ENCODE assay signal across 18 cellular contexts in genomic region chr7:13822678-13823077, GRCh38.
DNase-seq lines count a peak whose midpoint lies in the region; ATAC-seq and TF ChIP-seq lines count a peak whose summit lies in the region.
"Had no signal": no experiment of that assay in that cellular context is flagged by ENCODE, and none has a peak within 500 bp of the region (broad histone marks: within the 10 kb centered on the region; RNA-seq: fewer than 3 reads in every experiment).

No MANE protein-coding gene starts in this region.

- H3K4me3 Mint-ChIP-seq in naive thymus-derived CD8-positive, alpha-beta T cell, result no peak overlapping the region

- H3K4me2 ChIP-seq in SK-N-SH (no peak overlapping the region), PC-9 (no peak overlapping the region)

- WGBS in SK-N-SH (ENCODE audit: low lambda C conversion rate), result 55% methylated on average over 3 of the region's 3 CpGs

- H3K4me3 ChIP-seq in SK-N-SH (ENCODE audit: low read depth in 2 of 2, low read length in 1 of 2) (no peak overlapping the region), PC-9 (no peak overlapping the region), fibroblast of mammary gland (ENCODE audit: control insufficient read depth, low read depth, low read length) (no peak overlapping the region)
- H3K4me3 ChIP-seq: BLaER1 treated with 17β-estradiol and CSF1 and Interleukin-3, amounts not matched to agents 10 nM and 100 nM; SJCRH30 had no signal

- CTCF ChIA-PET in SK-N-SH (lab: Yijun Ruan, JAX) (no interaction called here), PC-9 (lab: Charles Lee) (interaction anchor here (0.7 kb wide), 1 partner anchor 781 kb away, joined by 6 read pairs; no protein-coding TSS in a partner anchor)

- H3K9me3 ChIP-seq in SK-N-SH (no peaks in the 10 kb centered on the region), PC-9 (ENCODE audit: insufficient read depth, low read depth) (no peaks in the 10 kb centered on the region)

- no peaks in the 10 kb centered on the region for H3K36me3 Mint-ChIP-seq in naive thymus-derived CD8-positive, alpha-beta T cell

- no peak overlapping the region for H3K9ac ChIP-seq in SK-N-SH
- H3K9ac ChIP-seq: BLaER1 treated with 17β-estradiol and CSF1 and Interleukin-3, amounts not matched to agents 10 nM and 100 nM had no signal

- no peaks in the 10 kb centered on the region for H3K9me2 ChIP-seq in SK-N-SH
- H3K9me2 ChIP-seq in PC-9 (ENCODE audit: insufficient read depth), result no peaks in the 10 kb centered on the region

- H3K79me2 ChIP-seq in SK-N-SH (ENCODE audit: insufficient read depth) (no peaks in the 10 kb centered on the region), PC-9 (ENCODE audit: low read depth) (no peaks in the 10 kb centered on the region)

- H3K9me3 Mint-ChIP-seq in naive thymus-derived CD8-positive, alpha-beta T cell, result peaks cover 0 to 10% (median 2%) of the 10 kb centered on the region in 9 donors

- no peaks in the 10 kb centered on the region for H3K27me3 Mint-ChIP-seq in naive thymus-derived CD8-positive, alpha-beta T cell

- H2AFZ ChIP-seq in SK-N-SH (ENCODE audit: low read depth) (no peak overlapping the region), PC-9 (no peak overlapping the region)

- intact Hi-C loops in PC-9 (cut with micrococcal nuclease; ENCODE audit: unreplicated experiment), result no loop called here

- TF ChIP-seq EP300 in SK-N-SH (IDR thresholded peaks at IDR 0.05; ENCODE audit: borderline replicate concordance in 1 of 2, low read depth in 1 of 2, low read length in 1 of 2), result no peak

- TF ChIP-seq RAD21 in SK-N-SH (IDR thresholded peaks at IDR 0.05; ENCODE audit: low read length), result no peak

- TF ChIP-seq CTCF in SK-N-SH (IDR thresholded peaks at IDR 0.05) (no peak), PC-9 (conservative IDR thresholded peaks at IDR 0.05) (no peak), fibroblast of mammary gland (conservative IDR thresholded peaks at IDR 0.05; ENCODE audit: control insufficient read depth, insufficient read depth, low read depth, low read length) (no peak)

- no peak overlapping the region for H3K27ac Mint-ChIP-seq in naive thymus-derived CD8-positive, alpha-beta T cell

- no peak overlapping the region for H3K27ac ChIP-seq in SK-N-SH (ENCODE audit: low read depth in 2 of 2, low read length in 1 of 2)
- H3K27ac ChIP-seq in PC-9, result no peak overlapping the region
- H3K27ac ChIP-seq: 22Rv1; BLaER1 treated with 17β-estradiol and CSF1 and Interleukin-3, amounts not matched to agents 10 nM and 100 nM; SJCRH30 had no signal

- DNase-seq in SK-N-SH (no peak), PC-9 (peak; percentile 21 to 44), fibroblast of mammary gland (ENCODE audit: low read depth) (peak; percentile 37)
- no peak for DNase-seq in naive thymus-derived CD8-positive, alpha-beta T cell
- DNase-seq: EL, Karpas-422, MV-4-11, NCI-H1436, NCI-H2081, NCI-H510A treated with DMSO at 0.1 percent for 48 hours, RPMI8226, SJCRH30 had no signal

- H3K27me3 ChIP-seq in SK-N-SH (ENCODE audit: insufficient read depth) (no peaks in the 10 kb centered on the region), PC-9 (ENCODE audit: insufficient read depth, low read depth) (no peaks in the 10 kb centered on the region)
- H3K27me3 ChIP-seq: BLaER1 treated with 17β-estradiol and CSF1 and Interleukin-3, amounts not matched to agents 10 nM and 100 nM; SJCRH30 had no signal

- BruUV-seq in PC-9 (replicated peaks; lab: Mats Ljungman, UMichigan), result no TSS peak

- no peaks in the 10 kb centered on the region for H3K4me1 ChIP-seq in SK-N-SH (ENCODE audit: control insufficient read depth in 1 of 2, insufficient read depth in 2 of 2, low read depth in 1 of 2, low read length in 1 of 2)
- no peaks in the 10 kb centered on the region for H3K4me1 ChIP-seq in PC-9 (replicated peaks; ENCODE audit: insufficient read depth)
- H3K4me1 ChIP-seq: SJCRH30 had no signal

- H3K4me1 Mint-ChIP-seq in naive thymus-derived CD8-positive, alpha-beta T cell, result no peaks in the 10 kb centered on the region

- POLR2A ChIA-PET in SK-N-SH (lab: Yijun Ruan, JAX) (no interaction called here), PC-9 (lab: Charles Lee; ENCODE audit: unreplicated experiment) (no interaction called here)
- POLR2A ChIA-PET in naive thymus-derived CD8-positive, alpha-beta T cell (lab: Charles Lee), result no interaction called here

- no peak for ATAC-seq in SK-N-SH treated with all-trans-retinoic acid at 6 μM for 48 hours
- ATAC-seq in naive thymus-derived CD8-positive, alpha-beta T cell, result no peak
- no peak for ATAC-seq in HG02885 (IDR thresholded peaks at IDR 0.05; ENCODE audit: poor library complexity, unreplicated experiment)
- no peak for ATAC-seq in GM18511 (IDR thresholded peaks at IDR 0.05; ENCODE audit: unreplicated experiment)
- ATAC-seq in HG03108 (IDR thresholded peaks at IDR 0.05; ENCODE audit: unreplicated experiment), result no peak

- H4K20me1 ChIP-seq in SK-N-SH (ENCODE audit: insufficient read depth) (no peaks in the 10 kb centered on the region), PC-9 (ENCODE audit: insufficient read depth) (no peaks in the 10 kb centered on the region)
- H4K20me1 ChIP-seq: BLaER1 treated with 17β-estradiol and CSF1 and Interleukin-3, amounts not matched to agents 10 nM and 100 nM had no signal

- H3K36me3 ChIP-seq in SK-N-SH (replicated peaks in 1 of 2; ENCODE audit: control insufficient read depth in 1 of 2, insufficient read depth in 2 of 2, low read length in 1 of 2) (no peaks in the 10 kb centered on the region), PC-9 (ENCODE audit: low read depth) (no peaks in the 10 kb centered on the region)
- H3K36me3 ChIP-seq: BLaER1 treated with 17β-estradiol and CSF1 and Interleukin-3, amounts not matched to agents 10 nM and 100 nM; SJCRH30 had no signal

- peaks cover 6% of the 10 kb centered on the region for H3F3A ChIP-seq in SK-N-SH (replicated peaks; ENCODE audit: insufficient read depth)
- no peaks in the 10 kb centered on the region for H3F3A ChIP-seq in PC-9 (ENCODE audit: insufficient read depth, low read depth)

TF ChIP-seq in SK-N-SH, 30 proteins besides CTCF, POLR2A, EP300 and RAD21:
- TF ChIP-seq JUND (IDR thresholded peaks at IDR 0.05) (no peak), NRF1 (IDR thresholded peaks at IDR 0.05; ENCODE audit: low read depth, low read length) (no peak), SMC3 (IDR thresholded peaks at IDR 0.05; ENCODE audit: low read depth, low read length) (no peak), TCF12 (IDR thresholded peaks at IDR 0.05) (peak; percentile 34; the same call in 1 of the 2 replicates), ZBTB33 (IDR thresholded peaks at IDR 0.05; ENCODE audit: borderline replicate concordance, low read depth) (no peak), FOXM1 (IDR thresholded peaks at IDR 0.05; ENCODE audit: low read depth) (no peak), CHD2 (IDR thresholded peaks at IDR 0.05; ENCODE audit: low read length, partially characterized antibody) (no peak)

TF ChIP-seq in SK-N-SH treated with all-trans-retinoic acid at 6 μM for 48 hours, 23 proteins besides CTCF, POLR2A, EP300 and RAD21:
- no peak for TF ChIP-seq CREB5 (CRISPR knock-in tag; IDR thresholded peaks at IDR 0.05; ENCODE audit: low read depth)

Comparison
In these comparisons a context has a peak if more than half of its experiments do, and no peak if none do; other contexts are left out.
1. DNase-seq: peak in PC-9 (2 of 2) and fibroblast of mammary gland (single experiment); none in SK-N-SH (single experiment) and naive thymus-derived CD8-positive, alpha-beta T cell (0 of 10).